Comparison of ENCODE assay signal across 24 cellular contexts in genomic region chr5:95907067-95907705, GRCh38. TPM values are rescaled to one million over a fixed set of nuclear protein-coding genes. Genes with fewer than 3 reads are reported as not detected.
DNase-seq lines count a peak whose midpoint lies in the region; ATAC-seq and TF ChIP-seq lines count a peak whose summit lies in the region.
"Had no signal": no experiment of that assay in that cellular context is flagged by ENCODE, and none has a peak within 500 bp of the region (broad histone marks: within the 10 kb centered on the region; RNA-seq: fewer than 3 reads in every experiment).

No MANE protein-coding gene starts in this region.

- intact Hi-C loops in gastrocnemius medialis (cut with DNase I; ENCODE audit: low total_unique reads): no loop called here

- peak; percentile 59 for DNase-seq in NK-92 treated with Interleukin-12 subunit alpha and Interleukin-12 subunit beta, amount 100 ng/mL, for 24 hours (lab: John Stamatoyannopoulos, UW)
- DNase-seq in NK-92 (lab: John Stamatoyannopoulos, UW; ENCODE audit: unreplicated experiment) (no peak), gastrocnemius medialis (no peak), caudate nucleus (lab: John Stamatoyannopoulos, UW) (no peak)
- DNase-seq in central memory CD8-positive, alpha-beta T cell (ENCODE audit: low spot score in 2 of 2): peak in 1 of 2 donors; percentile 12
- DNase-seq: activated CD4-positive, alpha-beta T cell treated with anti-CD3 and anti-CD28 coated beads, Interleukin-2, amount 50 U/mL, for 48 hours; activated naive CD4-positive, alpha-beta T cell treated with anti-CD3 and anti-CD28 coated beads for 36 hours; activated T-cell treated with anti-CD3 and anti-CD28 coated beads, Interleukin-2, amount 50 U/mL, for 1 hour; aorta; DMS79 treated with DMSO at 0.1 percent for 48 hours; effector CD4-positive, alpha-beta T cell; NCI-H187 treated with DMSO at 0.1 percent for 48 hours; NCI-H345; nephron progenitor cell; small intestine; stomach; upper lobe of left lung had no signal

- H3K27me3 Mint-ChIP-seq in central memory CD8-positive, alpha-beta T cell: no peaks in the 10 kb centered on the region
- H3K27me3 Mint-ChIP-seq: progenitor cell of endocrine pancreas had no signal

- no peaks in the 10 kb centered on the region for H3K9me3 ChIP-seq in gastrocnemius medialis
- H3K9me3 ChIP-seq: esophagus muscularis mucosa, stomach, upper lobe of left lung had no signal

- no peak for TF ChIP-seq CTCF in gastrocnemius medialis (IDR thresholded peaks at IDR 0.05 in 4 of 5, conservative IDR thresholded peaks at IDR 0.05 in 1 of 5)

- peaks cover 0 to 14% of the 10 kb centered on the region in 2 donors for H3K36me3 ChIP-seq in gastrocnemius medialis

- H3K4me3 ChIP-seq in gastrocnemius medialis: no peak overlapping the region
- H3K4me3 ChIP-seq: esophagus muscularis mucosa, stomach, upper lobe of left lung had no signal

- H3K4me1 ChIP-seq in gastrocnemius medialis: peaks cover 40 to 49% of the 10 kb centered on the region in 2 donors
- H3K4me1 ChIP-seq: upper lobe of left lung had no signal

- in situ Hi-C loops in gastrocnemius medialis (cut with MboI; ENCODE audit: low sequenced_read_pairs in 4 of 4): no loop called here

- ATAC-seq in HG02610 (IDR thresholded peaks at IDR 0.05; ENCODE audit: unreplicated experiment) (peak; percentile 48), gastrocnemius medialis (no peak), GM21528 (IDR thresholded peaks at IDR 0.05; ENCODE audit: low FRiP score, unreplicated experiment) (no peak), HG02870 (IDR thresholded peaks at IDR 0.05; ENCODE audit: unreplicated experiment) (no peak)
- peak; percentile 85 for ATAC-seq in central memory CD8-positive, alpha-beta T cell (replicated peaks; ENCODE audit: extremely low read depth, poor library complexity, severe bottlenecking)

- H3K4me3 Mint-ChIP-seq in central memory CD8-positive, alpha-beta T cell: no peak overlapping the region
- H3K4me3 Mint-ChIP-seq: activated naive CD4-positive, alpha-beta T cell treated with anti-CD3 and anti-CD28 coated beads for 36 hours; mesothelial cell of epicardium; nephron progenitor cell had no signal

- H3K27ac ChIP-seq in gastrocnemius medialis (peak overlapping the region in 3 of 4 donors; percentile 20 to 33 (median 30)), caudate nucleus (ENCODE audit: low read depth, low read length) (no peak overlapping the region)
- H3K27ac ChIP-seq: 22Rv1, esophagus muscularis mucosa, stomach, upper lobe of left lung had no signal

- H3K9me3 Mint-ChIP-seq in central memory CD8-positive, alpha-beta T cell: no peaks in the 10 kb centered on the region
- H3K9me3 Mint-ChIP-seq: activated naive CD4-positive, alpha-beta T cell treated with anti-CD3 and anti-CD28 coated beads for 36 hours; mesothelial cell of epicardium; nephron progenitor cell had no signal

- no peak overlapping the region for H3K27ac Mint-ChIP-seq in central memory CD8-positive, alpha-beta T cell (ENCODE audit: low read depth)
- H3K27ac Mint-ChIP-seq: activated naive CD4-positive, alpha-beta T cell treated with anti-CD3 and anti-CD28 coated beads for 36 hours; mesothelial cell of epicardium; nephron progenitor cell; progenitor cell of endocrine pancreas had no signal

- H3K4me1 Mint-ChIP-seq in central memory CD8-positive, alpha-beta T cell: peaks cover 15% of the 10 kb centered on the region
- H3K4me1 Mint-ChIP-seq: mesothelial cell of epicardium had no signal

- H3K27me3 ChIP-seq in gastrocnemius medialis: no peaks in the 10 kb centered on the region
- H3K27me3 ChIP-seq: esophagus muscularis mucosa, stomach, upper lobe of left lung had no signal

- TF ChIP-seq POLR2A in gastrocnemius medialis (IDR thresholded peaks at IDR 0.05): no peak

- H3K36me3 Mint-ChIP-seq in central memory CD8-positive, alpha-beta T cell (ENCODE audit: insufficient read depth): peaks cover 12% of the 10 kb centered on the region
- H3K36me3 Mint-ChIP-seq: mesothelial cell of epicardium had no signal

RNA-seq across cellular contexts. Expression of gene ELL2, which starts 54.5 kb away (rescaled TPM):
- 10 to 100 TPM; 35.2 to 64.5 (median 42.9) TPM for total RNA-seq in gastrocnemius medialis

Comparison
In these comparisons a context has a peak if more than half of its experiments do, and no peak if none do; other contexts are left out.
1. ATAC-seq: peak in HG02610 (single experiment) and central memory CD8-positive, alpha-beta T cell (single experiment); none in gastrocnemius medialis (0 of 2), GM21528 (single experiment) and HG02870 (single experiment).